ENCODE assay signal across 1 cellular context in the genomic region with DNA sequence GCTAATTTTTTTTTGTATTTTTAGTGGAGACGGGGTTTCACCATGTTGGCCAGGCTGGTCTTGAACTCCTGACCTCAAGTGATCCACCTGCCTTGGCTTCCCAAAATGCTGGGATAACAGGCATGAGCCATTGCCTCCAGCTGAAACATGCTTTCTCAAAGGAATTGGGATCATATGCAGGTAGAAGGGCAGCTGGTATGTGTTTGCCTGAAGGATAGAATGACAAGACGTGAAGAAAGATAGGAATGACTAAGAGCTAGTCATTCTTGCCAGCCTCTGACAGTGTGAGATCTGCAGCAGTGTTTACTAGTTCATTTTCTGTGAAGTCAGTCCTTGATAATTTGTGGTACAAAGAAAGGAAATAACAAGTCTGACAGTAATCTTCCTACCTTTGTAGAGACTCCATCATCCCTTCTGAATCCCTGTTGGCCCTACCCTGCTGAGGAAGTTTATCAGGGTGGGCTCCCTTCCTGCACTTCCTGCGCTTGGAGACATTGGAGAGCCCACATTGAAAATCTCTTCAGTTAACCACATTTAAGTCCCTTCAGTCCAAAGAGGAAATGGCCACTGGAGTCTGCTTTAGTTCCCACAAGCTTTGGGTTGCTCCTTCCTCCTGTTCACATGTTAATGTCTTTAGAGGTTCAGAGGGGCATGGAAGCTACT.
TF ChIP-seq lines count a peak whose summit lies in the region.

No MANE protein-coding gene starts in this region.

TF ChIP-seq in A549, 52 proteins besides CTCF, POLR2A, EP300 and RAD21 (continued from another document):
- TF ChIP-seq, protein P1, sequence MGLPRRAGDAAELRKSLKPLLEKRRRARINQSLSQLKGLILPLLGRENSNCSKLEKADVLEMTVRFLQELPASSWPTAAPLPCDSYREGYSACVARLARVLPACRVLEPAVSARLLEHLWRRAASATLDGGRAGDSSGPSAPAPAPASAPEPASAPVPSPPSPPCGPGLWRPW (IDR thresholded peaks at IDR 0.05): no peak
- no peak for TF ChIP-seq CHD2 (IDR thresholded peaks at IDR 0.05; ENCODE audit: low read length, partially characterized antibody)
TF ChIP-seq in A549: peak in this region for 3.
